1 cellular context compared by ENCODE assay signal in the genomic region with DNA sequence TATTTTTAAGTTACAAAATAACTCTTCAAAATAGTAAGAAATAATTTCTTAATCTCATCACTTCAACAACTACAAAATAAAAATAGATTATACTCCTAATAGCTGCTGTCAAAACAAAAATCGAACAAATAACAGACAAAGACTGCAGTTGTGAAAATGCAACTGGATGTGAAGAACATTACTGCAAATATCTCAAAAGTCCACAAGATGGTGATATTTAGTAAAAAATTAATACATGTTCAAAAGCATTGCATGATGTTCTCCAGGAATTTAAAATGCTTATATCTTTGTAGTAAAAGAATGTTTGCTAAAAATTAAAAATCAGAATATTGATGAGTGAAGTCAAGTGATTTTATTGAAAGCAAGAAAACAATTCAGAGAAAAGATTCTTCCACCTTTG.
TF ChIP-seq lines count a peak whose summit lies in the region.

No MANE protein-coding gene starts in this region.

TF ChIP-seq in K562, 482 proteins besides CTCF, POLR2A, EP300 and RAD21 (continued from another document):
- TF ChIP-seq, protein P1, sequence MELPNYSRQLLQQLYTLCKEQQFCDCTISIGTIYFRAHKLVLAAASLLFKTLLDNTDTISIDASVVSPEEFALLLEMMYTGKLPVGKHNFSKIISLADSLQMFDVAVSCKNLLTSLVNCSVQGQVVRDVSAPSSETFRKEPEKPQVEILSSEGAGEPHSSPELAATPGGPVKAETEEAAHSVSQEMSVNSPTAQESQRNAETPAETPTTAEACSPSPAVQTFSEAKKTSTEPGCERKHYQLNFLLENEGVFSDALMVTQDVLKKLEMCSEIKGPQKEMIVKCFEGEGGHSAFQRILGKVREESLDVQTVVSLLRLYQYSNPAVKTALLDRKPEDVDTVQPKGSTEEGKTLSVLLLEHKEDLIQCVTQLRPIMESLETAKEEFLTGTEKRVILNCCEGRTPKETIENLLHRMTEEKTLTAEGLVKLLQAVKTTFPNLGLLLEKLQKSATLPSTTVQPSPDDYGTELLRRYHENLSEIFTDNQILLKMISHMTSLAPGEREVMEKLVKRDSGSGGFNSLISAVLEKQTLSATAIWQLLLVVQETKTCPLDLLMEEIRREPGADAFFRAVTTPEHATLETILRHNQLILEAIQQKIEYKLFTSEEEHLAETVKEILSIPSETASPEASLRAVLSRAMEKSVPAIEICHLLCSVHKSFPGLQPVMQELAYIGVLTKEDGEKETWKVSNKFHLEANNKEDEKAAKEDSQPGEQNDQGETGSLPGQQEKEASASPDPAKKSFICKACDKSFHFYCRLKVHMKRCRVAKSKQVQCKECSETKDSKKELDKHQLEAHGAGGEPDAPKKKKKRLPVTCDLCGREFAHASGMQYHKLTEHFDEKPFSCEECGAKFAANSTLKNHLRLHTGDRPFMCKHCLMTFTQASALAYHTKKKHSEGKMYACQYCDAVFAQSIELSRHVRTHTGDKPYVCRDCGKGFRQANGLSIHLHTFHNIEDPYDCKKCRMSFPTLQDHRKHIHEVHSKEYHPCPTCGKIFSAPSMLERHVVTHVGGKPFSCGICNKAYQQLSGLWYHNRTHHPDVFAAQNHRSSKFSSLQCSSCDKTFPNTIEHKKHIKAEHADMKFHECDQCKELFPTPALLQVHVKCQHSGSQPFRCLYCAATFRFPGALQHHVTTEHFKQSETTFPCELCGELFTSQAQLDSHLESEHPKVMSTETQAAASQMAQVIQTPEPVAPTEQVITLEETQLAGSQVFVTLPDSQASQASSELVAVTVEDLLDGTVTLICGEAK (IDR thresholded peaks at IDR 0.05): no peak
- TF ChIP-seq, protein P1 (CRISPR knock-in tag; IDR thresholded peaks at IDR 0.05): no peak
- TF ChIP-seq GATA2 (CRISPR knock-in tag; IDR thresholded peaks at IDR 0.05) (no peak), PHB2 (IDR thresholded peaks at IDR 0.05; ENCODE audit: low read depth) (no peak), POLR2B (IDR thresholded peaks at IDR 0.05; ENCODE audit: low read depth, partially characterized antibody) (no peak), GABPA (tag; conservative IDR thresholded peaks at IDR 0.05; ENCODE audit: low read depth) (no peak), CEBPB (tag; IDR thresholded peaks at IDR 0.05) (no peak)
- TF ChIP-seq, protein P2, sequence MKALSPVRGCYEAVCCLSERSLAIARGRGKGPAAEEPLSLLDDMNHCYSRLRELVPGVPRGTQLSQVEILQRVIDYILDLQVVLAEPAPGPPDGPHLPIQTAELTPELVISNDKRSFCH (CRISPR knock-in tag; IDR thresholded peaks at IDR 0.05): no peak
- TF ChIP-seq, protein P2 (tag; IDR thresholded peaks at IDR 0.05): no peak
- TF ChIP-seq, protein P3, sequence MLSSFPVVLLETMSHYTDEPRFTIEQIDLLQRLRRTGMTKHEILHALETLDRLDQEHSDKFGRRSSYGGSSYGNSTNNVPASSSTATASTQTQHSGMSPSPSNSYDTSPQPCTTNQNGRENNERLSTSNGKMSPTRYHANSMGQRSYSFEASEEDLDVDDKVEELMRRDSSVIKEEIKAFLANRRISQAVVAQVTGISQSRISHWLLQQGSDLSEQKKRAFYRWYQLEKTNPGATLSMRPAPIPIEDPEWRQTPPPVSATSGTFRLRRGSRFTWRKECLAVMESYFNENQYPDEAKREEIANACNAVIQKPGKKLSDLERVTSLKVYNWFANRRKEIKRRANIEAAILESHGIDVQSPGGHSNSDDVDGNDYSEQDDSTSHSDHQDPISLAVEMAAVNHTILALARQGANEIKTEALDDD (IDR thresholded peaks at IDR 0.05): no peak
